ENCODE assay signal across 8 cellular contexts in genomic region chr20:59751075-59751711, GRCh38.
A peak's percentile ranks its signal among the peaks of the same experiment; 100 is the strongest.
DNase-seq lines count a peak whose midpoint lies in the region; ATAC-seq and TF ChIP-seq lines count a peak whose summit lies in the region.

No MANE protein-coding gene starts in this region.

- DNase-seq in SHP77 (lab: John Stamatoyannopoulos, UW) (peak; percentile 39 to 63), SHP77 treated with DMSO at 0.1 percent for 48 hours (lab: John Stamatoyannopoulos, UW) (no peak), NCI-H1092 treated with DMSO at 0.1 percent for 48 hours (lab: John Stamatoyannopoulos, UW) (peak; percentile 2), Right ventricle myocardium superior (peak; percentile 85), retinal pigment epithelial cell (ENCODE audit: low read depth) (no peak), GF-D8 (lab: John Stamatoyannopoulos, UW) (no peak)
- peak; percentile 46 to 57 for DNase-seq in activated T-cell treated with anti-CD3 and anti-CD28 coated beads, Interleukin-2, amount 50 U/mL, for 72 hours

- H3K4me1 Mint-ChIP-seq in activated T-cell treated with anti-CD3 and anti-CD28 coated beads, Interleukin-2, amount 50 U/mL, for 72 hours (ENCODE audit: low read depth): no peaks in the 10 kb centered on the region

- H3K27ac Mint-ChIP-seq in activated T-cell treated with anti-CD3 and anti-CD28 coated beads, Interleukin-2, amount 50 U/mL, for 72 hours: no peak overlapping the region

- H3K4me3 ChIP-seq in retinal pigment epithelial cell (ENCODE audit: low read length): no peak overlapping the region

- intact Hi-C loops in Right ventricle myocardium superior (cut with DNase I): loop anchor here (2.0 to 5.0 kb wide), 2 partner anchors 154 to 180 kb away; no protein-coding TSS in a partner anchor

- H3K36me3 Mint-ChIP-seq in activated T-cell treated with anti-CD3 and anti-CD28 coated beads, Interleukin-2, amount 50 U/mL, for 72 hours (ENCODE audit: insufficient read depth in 2 of 2): no peaks in the 10 kb centered on the region

- H3K9me3 Mint-ChIP-seq in activated T-cell treated with anti-CD3 and anti-CD28 coated beads, Interleukin-2, amount 50 U/mL, for 72 hours: no peaks in the 10 kb centered on the region

- no peaks in the 10 kb centered on the region for H3K27me3 Mint-ChIP-seq in activated T-cell treated with anti-CD3 and anti-CD28 coated beads, Interleukin-2, amount 50 U/mL, for 72 hours (ENCODE audit: low read depth)

- H3K4me3 Mint-ChIP-seq in activated T-cell treated with anti-CD3 and anti-CD28 coated beads, Interleukin-2, amount 50 U/mL, for 72 hours: no peak overlapping the region

- peak; percentile 77 for TF ChIP-seq CTCF in retinal pigment epithelial cell (conservative IDR thresholded peaks at IDR 0.05; ENCODE audit: low read depth, low read length)

- ATAC-seq in GM21786 (IDR thresholded peaks at IDR 0.05; ENCODE audit: unreplicated experiment): peak; percentile 41
- peak; percentile 45 to 57 for ATAC-seq in activated T-cell treated with anti-CD3 and anti-CD28 coated beads, Interleukin-2, amount 50 U/mL, for 72 hours (replicated peaks in 1 of 2)
- peak; percentile 71 for ATAC-seq in Right ventricle myocardium superior (ENCODE audit: poor library complexity)

Comparison
In these comparisons a context has a peak if more than half of its experiments do, and no peak if none do; other contexts are left out.
1. DNase-seq: peak in SHP77 (2 of 2), NCI-H1092 treated with DMSO at 0.1 percent for 48 hours (single experiment), activated T-cell treated with anti-CD3 and anti-CD28 coated beads, Interleukin-2, amount 50 U/mL, for 72 hours (2 of 2) and Right ventricle myocardium superior (single experiment); none in SHP77 treated with DMSO at 0.1 percent for 48 hours (single experiment), retinal pigment epithelial cell (single experiment) and GF-D8 (single experiment).
2. Peak in every context shown above with its lines, with median percentiles within 50 percentile points of each other: ATAC-seq.